1 cellular context compared by ENCODE assay signal in the genomic region with DNA sequence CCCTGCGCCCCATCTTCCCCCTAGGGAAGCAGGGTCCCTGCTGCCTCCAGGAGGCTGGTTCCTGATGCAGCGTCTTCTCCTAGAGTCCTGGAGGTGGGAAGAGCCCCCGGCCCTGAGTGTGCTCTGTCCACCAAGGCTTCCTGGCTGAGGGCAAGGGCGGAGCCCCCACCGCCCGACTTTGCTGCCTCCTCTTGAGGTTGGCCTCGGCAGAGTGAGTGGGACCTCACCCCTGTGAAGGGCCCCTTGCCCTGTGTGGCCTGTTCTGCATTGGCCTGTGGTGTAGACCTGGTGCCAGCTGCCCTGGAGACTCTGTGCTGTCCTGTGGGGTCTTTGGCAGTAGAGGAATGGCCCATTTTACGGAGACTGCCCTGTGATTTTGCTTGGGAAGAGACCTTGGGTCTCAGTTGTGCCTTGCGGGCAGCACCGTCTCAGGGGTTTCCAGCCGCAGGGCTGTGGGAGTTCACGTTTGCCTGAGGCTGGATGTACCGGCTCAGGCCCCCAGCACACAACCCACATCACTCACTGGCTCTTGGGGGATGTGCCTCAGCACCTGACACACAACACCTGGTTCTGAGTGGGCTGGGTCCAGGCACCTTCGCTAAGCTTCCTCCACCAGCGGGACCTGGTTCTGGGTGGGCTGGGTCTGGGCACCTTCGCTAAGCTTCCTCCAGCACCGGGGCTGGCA.
TF ChIP-seq lines count a peak whose summit lies in the region.

No MANE protein-coding gene starts in this region.

TF ChIP-seq in GM23338, 12 proteins besides CTCF, POLR2A, EP300 and RAD21 (continued from another document):
- TF ChIP-seq, protein P1, sequence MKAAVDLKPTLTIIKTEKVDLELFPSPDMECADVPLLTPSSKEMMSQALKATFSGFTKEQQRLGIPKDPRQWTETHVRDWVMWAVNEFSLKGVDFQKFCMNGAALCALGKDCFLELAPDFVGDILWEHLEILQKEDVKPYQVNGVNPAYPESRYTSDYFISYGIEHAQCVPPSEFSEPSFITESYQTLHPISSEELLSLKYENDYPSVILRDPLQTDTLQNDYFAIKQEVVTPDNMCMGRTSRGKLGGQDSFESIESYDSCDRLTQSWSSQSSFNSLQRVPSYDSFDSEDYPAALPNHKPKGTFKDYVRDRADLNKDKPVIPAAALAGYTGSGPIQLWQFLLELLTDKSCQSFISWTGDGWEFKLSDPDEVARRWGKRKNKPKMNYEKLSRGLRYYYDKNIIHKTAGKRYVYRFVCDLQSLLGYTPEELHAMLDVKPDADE (IDR thresholded peaks at IDR 0.05) = no peak
- TF ChIP-seq NANOG (IDR thresholded peaks at IDR 0.05; ENCODE audit: borderline replicate concordance) (no peak), ZNF114 (CRISPR knock-in tag; IDR thresholded peaks at IDR 0.05) (no peak), STAT1 (IDR thresholded peaks at IDR 0.05; ENCODE audit: unreplicated experiment) (no peak), POLR2AphosphoS5 (IDR thresholded peaks at IDR 0.05; ENCODE audit: low read depth) (no peak), JUNB (IDR thresholded peaks at IDR 0.05; ENCODE audit: unreplicated experiment) (no peak), ZNF462 (CRISPR knock-in tag; IDR thresholded peaks at IDR 0.05) (no peak), CREB1 (CRISPR knock-in tag; IDR thresholded peaks at IDR 0.05; ENCODE audit: low read depth) (no peak), EZH2phosphoT487 (IDR thresholded peaks at IDR 0.05; ENCODE audit: unreplicated experiment) (no peak), EZH2 (IDR thresholded peaks at IDR 0.05; ENCODE audit: low read depth, unreplicated experiment) (no peak)
- TF ChIP-seq, protein P2, sequence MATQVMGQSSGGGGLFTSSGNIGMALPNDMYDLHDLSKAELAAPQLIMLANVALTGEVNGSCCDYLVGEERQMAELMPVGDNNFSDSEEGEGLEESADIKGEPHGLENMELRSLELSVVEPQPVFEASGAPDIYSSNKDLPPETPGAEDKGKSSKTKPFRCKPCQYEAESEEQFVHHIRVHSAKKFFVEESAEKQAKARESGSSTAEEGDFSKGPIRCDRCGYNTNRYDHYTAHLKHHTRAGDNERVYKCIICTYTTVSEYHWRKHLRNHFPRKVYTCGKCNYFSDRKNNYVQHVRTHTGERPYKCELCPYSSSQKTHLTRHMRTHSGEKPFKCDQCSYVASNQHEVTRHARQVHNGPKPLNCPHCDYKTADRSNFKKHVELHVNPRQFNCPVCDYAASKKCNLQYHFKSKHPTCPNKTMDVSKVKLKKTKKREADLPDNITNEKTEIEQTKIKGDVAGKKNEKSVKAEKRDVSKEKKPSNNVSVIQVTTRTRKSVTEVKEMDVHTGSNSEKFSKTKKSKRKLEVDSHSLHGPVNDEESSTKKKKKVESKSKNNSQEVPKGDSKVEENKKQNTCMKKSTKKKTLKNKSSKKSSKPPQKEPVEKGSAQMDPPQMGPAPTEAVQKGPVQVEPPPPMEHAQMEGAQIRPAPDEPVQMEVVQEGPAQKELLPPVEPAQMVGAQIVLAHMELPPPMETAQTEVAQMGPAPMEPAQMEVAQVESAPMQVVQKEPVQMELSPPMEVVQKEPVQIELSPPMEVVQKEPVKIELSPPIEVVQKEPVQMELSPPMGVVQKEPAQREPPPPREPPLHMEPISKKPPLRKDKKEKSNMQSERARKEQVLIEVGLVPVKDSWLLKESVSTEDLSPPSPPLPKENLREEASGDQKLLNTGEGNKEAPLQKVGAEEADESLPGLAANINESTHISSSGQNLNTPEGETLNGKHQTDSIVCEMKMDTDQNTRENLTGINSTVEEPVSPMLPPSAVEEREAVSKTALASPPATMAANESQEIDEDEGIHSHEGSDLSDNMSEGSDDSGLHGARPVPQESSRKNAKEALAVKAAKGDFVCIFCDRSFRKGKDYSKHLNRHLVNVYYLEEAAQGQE (IDR thresholded peaks at IDR 0.05; ENCODE audit: unreplicated experiment) = no peak
